ENCODE assay signal across 11 cellular contexts in genomic region chr4:105389167-105389566, GRCh38.
DNase-seq lines count a peak whose midpoint lies in the region; ATAC-seq and TF ChIP-seq lines count a peak whose summit lies in the region.
"Had no signal": no experiment of that assay in that cellular context is flagged by ENCODE, and none has a peak within 500 bp of the region (broad histone marks: within the 10 kb centered on the region; RNA-seq: fewer than 3 reads in every experiment).

No MANE protein-coding gene starts in this region.

- TF ChIP-seq CTCF in HFFc6 (IDR thresholded peaks at IDR 0.05), result no peak

- H3K36me3 Mint-ChIP-seq in HFFc6 (ENCODE audit: low read depth), result peaks cover 28% of the 10 kb centered on the region; the same call in 1 of the 2 replicates

- H3K27me3 Mint-ChIP-seq in HFFc6 (ENCODE audit: insufficient read depth), result no peaks in the 10 kb centered on the region

- peak overlapping the region; percentile 39 for H3K27ac Mint-ChIP-seq in HFFc6

- no peak overlapping the region for H3K4me3 Mint-ChIP-seq in HFFc6

- peaks cover 20% of the 10 kb centered on the region for H3K4me1 Mint-ChIP-seq in HFFc6 (ENCODE audit: low read depth)

- no peaks in the 10 kb centered on the region for H3K9me3 Mint-ChIP-seq in HFFc6

- ATAC-seq in HG02938 (IDR thresholded peaks at IDR 0.05; ENCODE audit: unreplicated experiment), result no peak

- peak; percentile 15 for DNase-seq in EH (ENCODE audit: low read depth)
- DNase-seq in HFFc6, result no peak
- DNase-seq in amniotic epithelial cell (ENCODE audit: low read depth), result peak; percentile 25
- peak; percentile 14 for DNase-seq in fibroblast of the conjunctiva (ENCODE audit: low read depth)
- DNase-seq in activated effector memory CD4-positive, alpha-beta T cell treated with anti-CD3 and anti-CD28 coated beads, Interleukin-2, amount 50 U/mL, for 16 hours, result no peak
- DNase-seq in Kasumi-1 (lab: John Stamatoyannopoulos, UW), result no peak
- DNase-seq in NCI-H2029 (lab: John Stamatoyannopoulos, UW), result no peak
- DNase-seq: NCI-H1092 treated with DMSO at 0.1 percent for 48 hours, NCI-H1694 treated with DMSO at 0.1 percent for 48 hours, NCI-H446 had no signal

Comparison
In these comparisons a context has a peak if more than half of its experiments do, and no peak if none do; other contexts are left out.
1. DNase-seq: peak in EH (single experiment), amniotic epithelial cell (single experiment) and fibroblast of the conjunctiva (single experiment); none in HFFc6 (single experiment), activated effector memory CD4-positive, alpha-beta T cell treated with anti-CD3 and anti-CD28 coated beads, Interleukin-2, amount 50 U/mL, for 16 hours (single experiment), Kasumi-1 (0 of 2) and NCI-H2029 (single experiment).